In the genomic region with DNA sequence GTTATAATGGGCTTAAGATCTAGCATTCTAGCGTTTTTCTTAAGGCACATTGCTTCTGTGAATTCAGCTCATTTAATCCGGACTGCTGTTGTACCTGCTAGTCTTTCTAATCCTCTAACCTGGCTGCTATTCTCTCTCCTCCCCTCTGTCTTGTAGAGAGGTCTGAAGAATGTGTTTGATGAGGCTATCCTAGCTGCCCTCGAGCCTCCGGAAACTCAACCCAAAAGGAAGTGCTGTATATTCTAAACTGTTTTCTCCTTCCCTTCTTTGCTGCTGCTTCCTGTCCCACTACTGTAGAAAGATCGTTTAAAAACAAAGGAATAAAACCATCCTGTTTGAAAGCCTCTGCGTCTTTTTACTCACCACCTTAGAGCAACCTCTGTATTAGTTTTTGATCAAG, we compare ENCODE assay signal across 10 cellular contexts. TPM values are rescaled to one million over a fixed set of nuclear protein-coding genes. Genes with fewer than 3 reads are reported as not detected.
DNase-seq lines count a peak whose midpoint lies in the region; FAIRE-seq and TF ChIP-seq lines count a peak whose summit lies in the region.
"Had no signal": no experiment of that assay in that cellular context is flagged by ENCODE, and none has a peak within 500 bp of the region (broad histone marks: within the 10 kb centered on the region; RNA-seq: fewer than 3 reads in every experiment).

No MANE protein-coding gene starts in this region.

- 0 out of 2 replicates have a peak overlapping the region, but pooled peaks have one; percentile 3 for H3K4me2 ChIP-seq in OCI-LY3 (ENCODE audit: low read length)
- peak overlapping the region; percentile 7 for H3K4me2 ChIP-seq in parathyroid adenoma (ENCODE audit: low read length)

- peaks cover 54% of the 10 kb centered on the region for H3K4me1 ChIP-seq in OCI-LY3 (ENCODE audit: low read length)
- H3K4me1 ChIP-seq in effector memory CD4-positive, alpha-beta T cell (ENCODE audit: control insufficient read depth, insufficient read depth, low read length, poor library complexity, severe bottlenecking): peaks cover 33% of the 10 kb centered on the region
- no peaks in the 10 kb centered on the region for H3K4me1 ChIP-seq in parathyroid adenoma

- TF ChIP-seq CTCF in OCI-LY3 (IDR thresholded peaks at IDR 0.05; ENCODE audit: low read depth, low read length) (no peak), parathyroid adenoma (IDR thresholded peaks at IDR 0.05) (no peak)

- H3K9me3 ChIP-seq in OCI-LY3 (ENCODE audit: insufficient read depth, low read length): no peaks in the 10 kb centered on the region
- H3K9me3 ChIP-seq in effector memory CD4-positive, alpha-beta T cell (ENCODE audit: control insufficient read depth, low read length): no peaks in the 10 kb centered on the region
- H3K9me3 ChIP-seq in parathyroid adenoma (ENCODE audit: control insufficient read depth, low read length): no peaks in the 10 kb centered on the region

- TF ChIP-seq POLR2A in GM12892 (IDR thresholded peaks at IDR 0.05; ENCODE audit: low read depth, low read length): no peak

- peaks cover 79% of the 10 kb centered on the region for H4K20me1 ChIP-seq in OCI-LY3 (ENCODE audit: insufficient read depth, low read length)

- H3K27ac ChIP-seq in OCI-LY3 (ENCODE audit: low read length) (no peak overlapping the region), parathyroid adenoma (no peak overlapping the region)
- peak overlapping the region; percentile 43 for H3K27ac ChIP-seq in effector memory CD4-positive, alpha-beta T cell (ENCODE audit: insufficient read depth, low read length, poor library complexity, severe bottlenecking)

- H2AFZ ChIP-seq in OCI-LY3 (ENCODE audit: low read depth, low read length): no peak overlapping the region
- H2AFZ ChIP-seq in parathyroid adenoma: no peak overlapping the region

- DNase-seq in GM12892 (ENCODE audit: insufficient read length): no peak
- DNase-seq in effector memory CD4-positive, alpha-beta T cell: no peak
- DNase-seq in NCI-H2196 (lab: John Stamatoyannopoulos, UW; ENCODE audit: unreplicated experiment): no peak
- DNase-seq in kidney glomerular epithelial cell (lab: John Stamatoyannopoulos, UW): no peak
- DNase-seq in DMS79 (lab: John Stamatoyannopoulos, UW): no peak
- DNase-seq: anterior cingulate cortex, head of caudate nucleus, NCI-H2171 had no signal

- no peak overlapping the region for H3K9ac ChIP-seq in OCI-LY3 (ENCODE audit: low read length)
- no peak overlapping the region for H3K9ac ChIP-seq in parathyroid adenoma

- no peak overlapping the region for H3K4me3 ChIP-seq in OCI-LY3 (ENCODE audit: low read length)
- no peak overlapping the region for H3K4me3 ChIP-seq in effector memory CD4-positive, alpha-beta T cell (ENCODE audit: insufficient read depth, low read depth, low read length, poor library complexity, severe bottlenecking)
- H3K4me3 ChIP-seq in parathyroid adenoma (ENCODE audit: low read depth, low read length): no peak overlapping the region

- H3K79me2 ChIP-seq in OCI-LY3 (ENCODE audit: low read length) (peaks cover 57% of the 10 kb centered on the region), parathyroid adenoma (peaks cover 18% of the 10 kb centered on the region)

- H3K36me3 ChIP-seq in OCI-LY3 (replicated peaks; ENCODE audit: low read depth, low read length) (peaks cover 38% of the 10 kb centered on the region), parathyroid adenoma (ENCODE audit: control insufficient read depth, insufficient read depth, low read length) (no peaks in the 10 kb centered on the region)
- peaks cover 52% of the 10 kb centered on the region for H3K36me3 ChIP-seq in effector memory CD4-positive, alpha-beta T cell (ENCODE audit: control insufficient read depth, insufficient read depth, low read length)

- no peaks in the 10 kb centered on the region for H3K27me3 ChIP-seq in OCI-LY3 (ENCODE audit: low read depth, low read length)
- no peaks in the 10 kb centered on the region for H3K27me3 ChIP-seq in effector memory CD4-positive, alpha-beta T cell (replicated peaks; ENCODE audit: control insufficient read depth, insufficient read depth, low read length, poor library complexity, severe bottlenecking)
- no peaks in the 10 kb centered on the region for H3K27me3 ChIP-seq in parathyroid adenoma (ENCODE audit: control insufficient read depth, insufficient read depth, low read length)

- peak; percentile 56 for FAIRE-seq in GM12892 (lab: Jason Lieb, UNC)

RNA-seq across cellular contexts. Expression of gene CDC42, which starts 37.3 kb away (rescaled TPM):
- polyA plus RNA-seq in GM12892 (2012; ENCODE audit: missing spikeins): 324 TPM

RNA-seq across cellular contexts. Expression of gene WNT4, which starts 53.1 kb away (rescaled TPM):
- 0.49 TPM for polyA plus RNA-seq in GM12892 (2012; ENCODE audit: missing spikeins)
